Comparison of ENCODE assay signal across 23 cellular contexts in genomic region chr9:17021379-17021970, GRCh38.
DNase-seq lines count a peak whose midpoint lies in the region; ATAC-seq and TF ChIP-seq lines count a peak whose summit lies in the region.
"Had no signal": no experiment of that assay in that cellular context is flagged by ENCODE, and none has a peak within 500 bp of the region (broad histone marks: within the 10 kb centered on the region; RNA-seq: fewer than 3 reads in every experiment).

No MANE protein-coding gene starts in this region.

- no peaks in the 10 kb centered on the region for H3K36me3 ChIP-seq in Loucy (ENCODE audit: insufficient read depth, low read length)
- no peaks in the 10 kb centered on the region for H3K36me3 ChIP-seq in lower lobe of right lung
- H3K36me3 ChIP-seq: left lung, MG63, Peyer's patch, sigmoid colon, vagina had no signal

- intact Hi-C loops in lower lobe of right lung (cut with DNase I) = no loop called here

- H3K79me2 ChIP-seq in Loucy (ENCODE audit: insufficient read depth, low read length) = no peaks in the 10 kb centered on the region

- no peak overlapping the region for H3K4me2 ChIP-seq in Loucy (ENCODE audit: low read depth, low read length, poor library complexity, severe bottlenecking)

- no peak overlapping the region for H3K27ac ChIP-seq in lower lobe of right lung
- H3K27ac ChIP-seq: left lung, Peyer's patch, sigmoid colon, vagina had no signal

- no peak for TF ChIP-seq CTCF in AG10803 (conservative IDR thresholded peaks at IDR 0.05; ENCODE audit: low read length)
- no peak for TF ChIP-seq CTCF in Loucy (conservative IDR thresholded peaks at IDR 0.05; ENCODE audit: low read length)
- no peak for TF ChIP-seq CTCF in lower lobe of right lung (IDR thresholded peaks at IDR 0.05)

- H3K4me3 ChIP-seq in AG10803 (ENCODE audit: low read length) = no peak overlapping the region
- H3K4me3 ChIP-seq in Loucy (ENCODE audit: low read length, poor library complexity, severe bottlenecking) = no peak overlapping the region
- no peak overlapping the region for H3K4me3 ChIP-seq in lower lobe of right lung
- H3K4me3 ChIP-seq: left lung, MG63, Peyer's patch, sigmoid colon, vagina had no signal

- no peaks in the 10 kb centered on the region for H4K20me1 ChIP-seq in Loucy (ENCODE audit: insufficient read depth, low read length, poor library complexity, severe bottlenecking)

- DNase-seq in AG10803 (ENCODE audit: low read depth) = peak; percentile 65
- DNase-seq in SKM-1 treated with dmso at 0.1 percent for 144 hours (lab: John Stamatoyannopoulos, UW; ENCODE audit: unreplicated experiment) = peak; percentile 12
- DNase-seq in fibroblast of peridontal ligament (ENCODE audit: extremely low read depth) = peak; percentile 70
- no peak for DNase-seq in NOMO-1 treated with DMSO at 0.1 percent for 48 hours (lab: John Stamatoyannopoulos, UW; ENCODE audit: unreplicated experiment)
- DNase-seq in HCEC 1CT = no peak
- DNase-seq in NCI-H2029 treated with DMSO at 0.1 percent for 48 hours (lab: John Stamatoyannopoulos, UW) = no peak
- DNase-seq in lower lobe of right lung = no peak
- DNase-seq: activated CD4-positive, alpha-beta memory T cell treated with anti-CD3 and anti-CD28 coated beads, Interleukin-2, amount 10 ng/mL, durations not matched to agents 7 days and 5 days; activated naive CD8-positive, alpha-beta T cell treated with anti-CD3 and anti-CD28 coated beads, Interleukin-2, amount 10 ng/mL, durations not matched to agents 7 days and 5 days; activated T-cell treated with anti-CD3 and anti-CD28 coated beads, Interleukin-2, amount 50 U/mL, for 4 hours; caudate nucleus; CD4-positive, alpha-beta memory T cell; effector memory CD8-positive, alpha-beta T cell; left lung; MG63; NCI-H2081; NCI-H524 treated with DMSO at 0.1 percent for 48 hours; Peyer's patch; sigmoid colon; stimulated activated CD4-positive, alpha-beta T cell treated with anti-CD3 and anti-CD28 coated beads, Interleukin-2, amount 100 ng/mL, for 48 hours; substantia nigra had no signal

- no peaks in the 10 kb centered on the region for H3K9me2 ChIP-seq in Loucy (replicated peaks; ENCODE audit: low read depth, low read length)

- no peaks in the 10 kb centered on the region for H3F3A ChIP-seq in Loucy (ENCODE audit: low read depth)

- peak overlapping the region; percentile 15; the same call in 1 of the 2 replicates for H2AFZ ChIP-seq in Loucy (ENCODE audit: low read length)

- H3K9ac ChIP-seq in Loucy (ENCODE audit: low read depth, low read length, poor library complexity, severe bottlenecking) = no peak overlapping the region

- H3K27me3 ChIP-seq in Loucy (ENCODE audit: insufficient read depth, low read length, poor library complexity, severe bottlenecking) (no peaks in the 10 kb centered on the region), lower lobe of right lung (ENCODE audit: low read depth) (no peaks in the 10 kb centered on the region)
- H3K27me3 ChIP-seq: left lung, MG63, Peyer's patch, sigmoid colon, vagina had no signal

- H3K4me1 ChIP-seq in Loucy (ENCODE audit: insufficient read depth, low read length, poor library complexity, severe bottlenecking) = peaks cover 31% of the 10 kb centered on the region
- H3K4me1 ChIP-seq in lower lobe of right lung = no peaks in the 10 kb centered on the region
- H3K4me1 ChIP-seq: left lung, sigmoid colon had no signal

- no peaks in the 10 kb centered on the region for H3K9me3 ChIP-seq in Loucy (ENCODE audit: insufficient read depth, low read depth, low read length)
- H3K9me3 ChIP-seq in lower lobe of right lung = peaks cover 3% of the 10 kb centered on the region
- H3K9me3 ChIP-seq: Peyer's patch, sigmoid colon, vagina had no signal

- no peak for ATAC-seq in lower lobe of right lung
- ATAC-seq: activated T-cell treated with anti-CD3 and anti-CD28 coated beads, Interleukin-2, amount 50 U/mL, for 4 hours; effector memory CD8-positive, alpha-beta T cell; left lung had no signal

Comparison
In these comparisons a context has a peak if more than half of its experiments do, and no peak if none do; other contexts are left out.
1. DNase-seq: peak in AG10803 (single experiment), SKM-1 treated with dmso at 0.1 percent for 144 hours (single experiment) and fibroblast of peridontal ligament (single experiment); none in NOMO-1 treated with DMSO at 0.1 percent for 48 hours (single experiment), HCEC 1CT (single experiment), NCI-H2029 treated with DMSO at 0.1 percent for 48 hours (single experiment) and lower lobe of right lung (single experiment).